In genomic region chr21:33023574-33024277, GRCh38 we compare ENCODE assay signal across 13 cellular contexts. TPM values are rescaled to one million over a fixed set of nuclear protein-coding genes. Genes with fewer than 3 reads are reported as not detected.
A peak's percentile ranks its signal among the peaks of the same experiment; 100 is the strongest.
DNase-seq lines count a peak whose midpoint lies in the region; ATAC-seq, FAIRE-seq and TF ChIP-seq lines count a peak whose summit lies in the region.
"Had no signal": no experiment of that assay in that cellular context is flagged by ENCODE, and none has a peak within 500 bp of the region (broad histone marks: within the 10 kb centered on the region; RNA-seq: fewer than 3 reads in every experiment).

No MANE protein-coding gene starts in this region.

- no peak overlapping the region for H2BK20ac ChIP-seq in H1 (ENCODE audit: low read length)

- H3K9ac ChIP-seq in H1 (replicated peaks in 1 of 4; ENCODE audit: extremely low read depth in 1 of 4, low read depth in 3 of 4, low read length in 3 of 4) (no peak overlapping the region), neuronal stem cell (ENCODE audit: low read depth, low read length, poor library complexity) (no peak overlapping the region)

- whole genome bisulfite sequencing in H1 (ENCODE audit: extremely low coverage in 1 of 2, insufficient coverage in 1 of 2, insufficient read length in 1 of 2, insufficient replicate concordance in 2 of 2, low coverage in 1 of 2, low lambda C conversion rate in 2 of 2, missing lambda C conversion rate in 1 of 2), 2 experiments, result 12% methylated on average over 42 of the region's 50 CpGs; no CpG with 5 or more reads in 1 of the 2 experiments
- WGBS in neuronal stem cell (ENCODE audit: extremely low coverage in 2 of 2, insufficient read length in 2 of 2, insufficient replicate concordance in 1 of 2), 2 donors, result no CpG with 5 or more reads among the region's 50 CpGs
- 11 to 13% methylated on average over 13 to 27 of the region's 50 CpGs for WGBS in esophagus squamous epithelium, 2 donors

- H2BK5ac ChIP-seq in H1 (ENCODE audit: low read depth, low read length), result no peak overlapping the region
- no peak overlapping the region for H2BK5ac ChIP-seq in neuronal stem cell (ENCODE audit: low read length)

- no peak for FAIRE-seq in H1 (lab: Jason Lieb, UNC)
- FAIRE-seq: A204.1 had no signal

- H3K4me2 ChIP-seq in H1 (ENCODE audit: insufficient read depth in 1 of 2, low read depth in 2 of 2, low read length in 2 of 2) (peak overlapping the region; percentile 66 to 95), neuronal stem cell (ENCODE audit: insufficient read depth, low read length, poor library complexity, severe bottlenecking) (no peak overlapping the region)

- no peak overlapping the region for H4K91ac ChIP-seq in H1 (replicated peaks; ENCODE audit: insufficient read length, low read length)
- H4K91ac ChIP-seq in neuronal stem cell (ENCODE audit: low read depth, low read length, poor library complexity), result no peak overlapping the region

- H3K56ac ChIP-seq in H1 (replicated peaks; ENCODE audit: insufficient read length, low read depth, low read length), result no peak overlapping the region

- H3K23me2 ChIP-seq in H1 (ENCODE audit: low read depth, low read length), result peaks cover 16% of the 10 kb centered on the region

- CTCF ChIA-PET in H1 (lab: Charles Lee; ENCODE audit: partially characterized antibody), result interaction anchor here (0.7 to 6.0 kb wide), 10 partner anchors 9 to 103 kb away, joined by 3 to 44 read pairs (median 3); no protein-coding TSS in a partner anchor

- H2BK12ac ChIP-seq in H1 (ENCODE audit: low read depth, low read length), result 0 out of 2 replicates have a peak overlapping the region, but pooled peaks have one; percentile 39
- no peak overlapping the region for H2BK12ac ChIP-seq in neuronal stem cell (ENCODE audit: low read length)

- H3K79me2 ChIP-seq in H1 (ENCODE audit: control insufficient read depth in 1 of 2, insufficient read depth in 2 of 2, low read length in 2 of 2), result no peaks in the 10 kb centered on the region

- no peak for ATAC-seq in HG03095 (IDR thresholded peaks at IDR 0.05; ENCODE audit: unreplicated experiment)
- no peak for ATAC-seq in GM18520 (IDR thresholded peaks at IDR 0.05; ENCODE audit: unreplicated experiment)

- TF ChIP-seq CTCF in H1 (IDR thresholded peaks at IDR 0.05; ENCODE audit: control extremely low read depth in 1 of 3, insufficient read depth in 1 of 3, low read depth in 1 of 3, low read length in 3 of 3) (0 out of 4 replicates have a peak, but pooled peaks of 1 of the 3 experiments have one; percentile 6), esophagus squamous epithelium (IDR thresholded peaks at IDR 0.05) (no peak)

- H3K36me3 ChIP-seq in H1 (ENCODE audit: control insufficient read depth in 2 of 4, insufficient read depth in 4 of 4, low read length in 3 of 4) (peaks cover 0 to 5% (median 0%) of the 10 kb centered on the region in 4 experiments; a peak in 1 of 8 replicates), neuronal stem cell (replicated peaks in 1 of 2; ENCODE audit: control insufficient read depth in 2 of 2, insufficient read depth in 2 of 2, low read length in 2 of 2) (no peaks in the 10 kb centered on the region), esophagus squamous epithelium (no peaks in the 10 kb centered on the region)

- H4K8ac ChIP-seq in H1 (ENCODE audit: extremely low read depth, insufficient read depth, low read length) (peak overlapping the region; percentile 26; the same call in 1 of the 2 replicates), neuronal stem cell (ENCODE audit: low read depth, low read length) (no peak overlapping the region)

- peaks cover 12 to 14% of the 10 kb centered on the region in 2 experiments for H4K20me1 ChIP-seq in H1 (replicated peaks in 1 of 2; ENCODE audit: control insufficient read depth in 1 of 2, insufficient read depth in 2 of 2, low read length in 2 of 2)

- POLR2A ChIA-PET in H1 (lab: Charles Lee; ENCODE audit: partially characterized antibody), result no interaction called here

- no peak overlapping the region for H4K5ac ChIP-seq in H1 (ENCODE audit: insufficient read length, low read depth, low read length)

- no peak overlapping the region for H3K14ac ChIP-seq in H1 (ENCODE audit: insufficient read length)
- peak overlapping the region; percentile 39 for H3K14ac ChIP-seq in neuronal stem cell (ENCODE audit: low read length)

- no peak overlapping the region for H2BK15ac ChIP-seq in H1 (ENCODE audit: low read length)
- H2BK15ac ChIP-seq in neuronal stem cell (ENCODE audit: low read length), result peak overlapping the region; percentile 14

- H2BK120ac ChIP-seq in H1 (replicated peaks; ENCODE audit: low read depth, low read length) (no peak overlapping the region), neuronal stem cell (ENCODE audit: low read depth, low read length) (no peak overlapping the region)

- no peak for TF ChIP-seq EP300 in H1 (IDR thresholded peaks at IDR 0.05; ENCODE audit: borderline replicate concordance in 1 of 2, low read depth in 2 of 2, low read length in 2 of 2)

- H3K27me3 ChIP-seq in H1 (replicated peaks in 1 of 4; ENCODE audit: control insufficient read depth in 3 of 4, extremely low read depth in 1 of 4, insufficient read depth in 3 of 4, low read length in 3 of 4) (peaks cover 91 to 99% (median 98%) of the 10 kb centered on the region in 4 experiments), neuronal stem cell (ENCODE audit: control insufficient read depth in 3 of 3, insufficient read depth in 3 of 3, low read depth in 1 of 3, low read length in 3 of 3) (peaks cover 64 to 99% (median 98%) of the 10 kb centered on the region in 3 experiments), esophagus squamous epithelium (peaks cover 58 to 100% (median 81%) of the 10 kb centered on the region in 4 donors)

- H3K4me1 ChIP-seq in H1 (replicated peaks in 1 of 4; ENCODE audit: control insufficient read depth in 3 of 4, insufficient read depth in 4 of 4, low read length in 3 of 4) (peaks cover 6 to 28% (median 22%) of the 10 kb centered on the region in 4 experiments), neuronal stem cell (ENCODE audit: control insufficient read depth in 2 of 2, insufficient read depth in 1 of 2, low read depth in 1 of 2, low read length in 2 of 2) (peaks cover 0 to 13% of the 10 kb centered on the region in 2 donors), esophagus squamous epithelium (peaks cover 25 to 82% (median 52%) of the 10 kb centered on the region in 3 donors)

- TF ChIP-seq POLR2A in H1 (IDR thresholded peaks at IDR 0.05; ENCODE audit: control extremely low read depth in 1 of 2, low read depth in 2 of 2, low read length in 2 of 2) (no peak), esophagus squamous epithelium (IDR thresholded peaks at IDR 0.05) (no peak)

- peak; percentile 46 for DNase-seq in NCI-H1105 treated with DMSO at 0.1 percent for 48 hours (lab: John Stamatoyannopoulos, UW)
- DNase-seq in NCI-H1105 (lab: John Stamatoyannopoulos, UW), result no peak
- DNase-seq in MV-4-11 (lab: John Stamatoyannopoulos, UW), result peak; percentile 20
- no peak for DNase-seq in H1 (ENCODE audit: low read depth in 1 of 2, low spot score in 2 of 2)
- no peak for DNase-seq in neuronal stem cell (ENCODE audit: low spot score)
- DNase-seq in esophagus squamous epithelium (lab: John Stamatoyannopoulos, UW), result no peak
- DNase-seq: foreskin melanocyte, NCI-H2081, trophoblast cell had no signal

- intact Hi-C loops in esophagus squamous epithelium (cut with DNase I), result no loop called here

- no peak overlapping the region; the same call in 1 of the 2 replicates for H3K18ac ChIP-seq in H1 (ENCODE audit: extremely low read depth, low read length)
- H3K18ac ChIP-seq in neuronal stem cell (ENCODE audit: low read length), result peak overlapping the region; percentile 86

- H2AFZ ChIP-seq in H1 (ENCODE audit: low read length) (no peak overlapping the region), neuronal stem cell (ENCODE audit: low read length) (no peak overlapping the region)

- H3K9me3 ChIP-seq in H1 (ENCODE audit: insufficient read depth in 2 of 2, low read depth in 1 of 2, low read length in 1 of 2) (no peaks in the 10 kb centered on the region; a peak in 1 of 4 replicates), neuronal stem cell (replicated peaks in 1 of 2; ENCODE audit: control insufficient read depth in 2 of 2, insufficient read depth in 1 of 2, low read depth in 1 of 2, low read length in 2 of 2) (peaks cover 4 to 9% of the 10 kb centered on the region in 2 donors), esophagus squamous epithelium (no peaks in the 10 kb centered on the region)

- H3K79me1 ChIP-seq in H1 (ENCODE audit: low read depth, low read length), result no peaks in the 10 kb centered on the region
- no peaks in the 10 kb centered on the region for H3K79me1 ChIP-seq in neuronal stem cell (ENCODE audit: low read depth, low read length)

- H3K27ac ChIP-seq in H1 (ENCODE audit: low read depth, low read length), result no peak overlapping the region
- H3K27ac ChIP-seq in neuronal stem cell (replicated peaks; ENCODE audit: low read length), result no peak overlapping the region
- no peak overlapping the region for H3K27ac ChIP-seq in esophagus squamous epithelium

- TF ChIP-seq RAD21 in H1 (IDR thresholded peaks at IDR 0.05 in 1 of 2, conservative IDR thresholded peaks at IDR 0.05 in 1 of 2; ENCODE audit: low read depth in 2 of 2, low read length in 2 of 2), result peak in 1 of 2 experiments; percentile 19; a peak in 1 of 4 replicates

- peak overlapping the region in 3 of 4 experiments; percentile 13 to 70 (median 34); a peak in 4 of 8 replicates for H3K4me3 ChIP-seq in H1 (ENCODE audit: extremely low read depth in 1 of 4, insufficient read depth in 2 of 4, low read depth in 3 of 4, low read length in 4 of 4)
- no peak overlapping the region for H3K4me3 ChIP-seq in neuronal stem cell (ENCODE audit: low read length in 2 of 2)
- peak overlapping the region in 1 of 4 donors; percentile 28 for H3K4me3 ChIP-seq in esophagus squamous epithelium

- H3K4ac ChIP-seq in H1 (replicated peaks; ENCODE audit: insufficient read length, low read depth, low read length) (no peak overlapping the region), neuronal stem cell (ENCODE audit: low read length) (no peak overlapping the region)

- no peak overlapping the region for H2AK5ac ChIP-seq in H1 (ENCODE audit: low read depth, low read length)
- H2AK5ac ChIP-seq in neuronal stem cell (ENCODE audit: low read depth, low read length), result no peak overlapping the region

- H3K23ac ChIP-seq in H1 (ENCODE audit: insufficient read length), result no peak overlapping the region
- peak overlapping the region; percentile 59 for H3K23ac ChIP-seq in neuronal stem cell (ENCODE audit: low read depth, low read length, poor library complexity)

RNA-seq across cellular contexts. Expression of gene OLIG2, which starts 2.0 kb away (rescaled TPM):
- total RNA-seq in H1 (2021; fragmentation: NEBNext Ultra II Directional; extraction: Animal tissue kit (Norgen Biotek cat#: 25700)), result 0.11 TPM in 1 of 2 replicates, not detected in the other
- 0.79 and 0.93 TPM in 2 replicates for polyA plus RNA-seq in H1 (2011; rRNA removed)
- polyA plus RNA-seq in H1 (2011; cell fraction: cytosol; rRNA removed), result 0.81 TPM
- polyA plus RNA-seq in H1 (2011; cell fraction: nucleus; rRNA removed), result 0.68 TPM
- 0.57 to 1.3 TPM (median 0.75 TPM) in 4 replicates for polyA plus RNA-seq in H1 (2012, experiment 1 of 2)
- 0.79 TPM for polyA plus RNA-seq in H1 (2012, experiment 2 of 2)
- 1.0 TPM for polyA plus RNA-seq in H1 (2013, experiment 1 of 2)
- polyA plus RNA-seq in H1 (2013, experiment 2 of 2), result 0.99 TPM
- polyA minus RNA-seq in H1 (2011; rRNA and poly(A)+ RNA removed), result 0.20 and 0.35 TPM in 2 replicates
- 1.8 TPM for polyA minus RNA-seq in H1 (2011; cell fraction: cytosol; rRNA and poly(A)+ RNA removed)
- polyA minus RNA-seq in H1 (2011; cell fraction: nucleus; rRNA and poly(A)+ RNA removed), result 1.2 TPM
- 0.70 TPM for polyA plus RNA-seq in neuronal stem cell (2013, experiment 1 of 2)
- polyA plus RNA-seq in neuronal stem cell (2013, experiment 2 of 2), result 0.61 TPM
- total RNA-seq in esophagus squamous epithelium, result not detected
- total RNA-seq: cardiac septum had no signal

RNA-seq across cellular contexts. Expression of gene OLIG1, which starts 46.2 kb away (rescaled TPM):
- total RNA-seq in H1 (2021; fragmentation: NEBNext Ultra II Directional; extraction: Animal tissue kit (Norgen Biotek cat#: 25700)), result 0.65 and 0.73 TPM in 2 replicates
- polyA plus RNA-seq in H1 (2011; rRNA removed), result 1.2 and 1.4 TPM in 2 replicates
- polyA plus RNA-seq in H1 (2011; cell fraction: cytosol; rRNA removed), result 0.81 TPM
- polyA plus RNA-seq in H1 (2011; cell fraction: nucleus; rRNA removed), result 2.1 TPM
- polyA plus RNA-seq in H1 (2012, experiment 1 of 2), result 0.50 to 0.98 TPM (median 0.89 TPM) in 4 replicates
- polyA plus RNA-seq in H1 (2012, experiment 2 of 2), result 0.20 TPM
- 0.26 TPM for polyA plus RNA-seq in H1 (2013, experiment 1 of 2)
- 0.46 TPM for polyA plus RNA-seq in H1 (2013, experiment 2 of 2)
- not detected in 2 replicates for polyA minus RNA-seq in H1 (2011; rRNA and poly(A)+ RNA removed)
- 0.51 TPM for polyA minus RNA-seq in H1 (2011; cell fraction: cytosol; rRNA and poly(A)+ RNA removed)
- 0.80 TPM for polyA minus RNA-seq in H1 (2011; cell fraction: nucleus; rRNA and poly(A)+ RNA removed)
- polyA plus RNA-seq in neuronal stem cell (2013, experiment 1 of 2), result 0.11 TPM
- polyA plus RNA-seq in neuronal stem cell (2013, experiment 2 of 2), result not detected
- total RNA-seq in esophagus squamous epithelium, result not detected

Comparison
In these comparisons a context has a peak if more than half of its experiments do, and no peak if none do; other contexts are left out.
1. DNase-seq: peak in NCI-H1105 treated with DMSO at 0.1 percent for 48 hours (single experiment) and MV-4-11 (single experiment); none in NCI-H1105 (single experiment), H1 (0 of 2), neuronal stem cell (single experiment) and esophagus squamous epithelium (single experiment).
2. H3K4me3 ChIP-seq: peak in H1 (3 of 4); none in neuronal stem cell (0 of 2).